ENCODE assay signal across 1 cellular context in genomic region chr2:113084249-113085000, GRCh38.
A peak's percentile ranks its signal among the peaks of the same experiment; 100 is the strongest.
TF ChIP-seq lines count a peak whose summit lies in the region.

No MANE protein-coding gene starts in this region.

TF ChIP-seq in GM12878, 131 proteins besides CTCF, POLR2A, EP300 and RAD21:
- TF ChIP-seq ATF3 (IDR thresholded peaks at IDR 0.05; ENCODE audit: borderline replicate concordance, extremely low read depth, low read depth, low read length) (no peak), RUNX3 (IDR thresholded peaks at IDR 0.05; ENCODE audit: low read length) (no peak), SPI1 (IDR thresholded peaks at IDR 0.05; ENCODE audit: borderline replicate concordance, insufficient read depth, low read depth, low read length) (no peak), TBL1XR1 (IDR thresholded peaks at IDR 0.05; ENCODE audit: low read depth, low read length) (no peak), NBN (IDR thresholded peaks at IDR 0.05) (no peak), BHLHE40 (IDR thresholded peaks at IDR 0.05; ENCODE audit: borderline replicate concordance in 1 of 2, low read depth in 2 of 2, low read length in 1 of 2) (peak; percentile 24 to 27; a peak in 1 of 4 replicates)
